Comparison of ENCODE assay signal across 8 cellular contexts in the genomic region with DNA sequence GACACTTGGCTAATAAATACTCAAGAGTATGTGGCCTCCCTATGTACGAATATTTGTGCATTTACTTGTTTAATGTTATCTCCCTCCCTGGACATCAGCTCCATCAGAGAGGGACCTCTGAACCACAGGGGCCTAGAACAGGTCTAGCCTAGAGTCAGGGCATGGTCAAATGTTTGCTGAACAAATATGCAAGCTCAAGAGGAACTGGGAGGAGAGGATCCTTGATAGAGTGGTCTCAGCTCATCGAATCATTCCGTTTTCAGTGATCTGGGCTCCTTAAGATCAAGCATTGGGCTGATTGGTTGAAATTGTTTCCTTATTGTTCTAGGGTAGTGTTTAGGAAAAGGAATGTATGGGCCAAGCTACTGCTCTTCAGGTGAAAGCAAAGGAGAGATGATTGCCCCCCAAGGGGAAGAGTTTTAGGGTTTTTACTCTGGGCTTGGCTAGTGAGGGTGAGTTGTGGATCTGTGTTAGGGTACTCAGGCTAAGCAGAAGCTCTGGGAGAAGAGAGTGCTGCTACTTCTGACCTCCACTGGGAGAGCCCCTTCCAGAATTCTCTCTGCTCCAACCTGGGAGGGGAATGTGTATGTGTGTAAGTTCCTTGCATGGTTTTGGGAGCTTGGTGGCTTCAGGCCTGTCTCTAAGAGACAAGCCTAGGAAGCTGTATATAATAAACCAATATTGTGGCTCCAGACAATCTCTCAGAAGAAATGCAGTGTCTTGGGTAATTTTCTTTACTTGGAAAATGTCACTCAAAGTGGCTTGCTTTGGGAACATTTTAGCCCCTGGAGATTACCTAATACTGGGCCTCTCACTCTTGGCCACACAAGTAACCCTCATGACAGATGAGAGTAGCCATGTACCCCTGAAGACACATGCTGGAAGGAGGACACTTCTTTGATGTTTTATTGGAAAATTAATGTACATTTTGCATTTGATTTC.
DNase-seq lines count a peak whose midpoint lies in the region; ATAC-seq, FAIRE-seq and TF ChIP-seq lines count a peak whose summit lies in the region.

No MANE protein-coding gene starts in this region.

- FAIRE-seq in astrocyte (lab: Jason Lieb, UNC): no peak

- H3K79me2 ChIP-seq in astrocyte (ENCODE audit: insufficient read depth, low read length) (no peaks in the 10 kb centered on the region), neural progenitor cell (ENCODE audit: low read depth) (no peaks in the 10 kb centered on the region)

- H4K20me1 ChIP-seq in astrocyte (ENCODE audit: insufficient read depth, low read length): no peaks in the 10 kb centered on the region
- H4K20me1 ChIP-seq in neural progenitor cell (ENCODE audit: low read depth): no peaks in the 10 kb centered on the region

- H3K4me2 ChIP-seq in astrocyte (ENCODE audit: low read length) (peak overlapping the region; percentile 12), neural progenitor cell (no peak overlapping the region)

- H3K9me3 ChIP-seq in astrocyte (ENCODE audit: insufficient read depth, low read depth, low read length): peaks cover 4% of the 10 kb centered on the region
- no peaks in the 10 kb centered on the region for H3K9me3 ChIP-seq in neural progenitor cell (ENCODE audit: low read depth)

- no peak overlapping the region for H3K27ac ChIP-seq in astrocyte (ENCODE audit: low read depth, low read length)
- no peak overlapping the region for H3K27ac ChIP-seq in neural progenitor cell

- H3K9me3 Mint-ChIP-seq in astrocyte (ENCODE audit: unreplicated experiment) (peaks cover 11% of the 10 kb centered on the region), neural progenitor cell (peaks cover 24% of the 10 kb centered on the region)
- H3K9me3 Mint-ChIP-seq in stimulated activated effector memory CD8-positive, alpha-beta T cell treated with anti-CD3 and anti-CD28 coated beads, Interleukin-12 subunit alpha, Interleukin-12 subunit beta, amount 100 ng/mL, for 72 hours: peaks cover 12% of the 10 kb centered on the region

- H2AFZ ChIP-seq in astrocyte (ENCODE audit: low read depth, low read length) (no peak overlapping the region), neural progenitor cell (replicated peaks) (no peak overlapping the region)

- H3F3A ChIP-seq in neural progenitor cell (ENCODE audit: low read depth): no peaks in the 10 kb centered on the region

- peaks cover 10% of the 10 kb centered on the region for H3K4me1 ChIP-seq in astrocyte (ENCODE audit: insufficient read depth, low read length)
- H3K4me1 ChIP-seq in neural progenitor cell: no peaks in the 10 kb centered on the region

- H3K4me3 ChIP-seq in astrocyte (ENCODE audit: insufficient read depth, low read depth, low read length) (no peak overlapping the region), neural progenitor cell (no peak overlapping the region)

- H3K27me3 Mint-ChIP-seq in astrocyte (ENCODE audit: low read depth, unreplicated experiment) (no peaks in the 10 kb centered on the region), neural progenitor cell (ENCODE audit: insufficient read depth, low read depth) (peaks cover 2% of the 10 kb centered on the region)

- H3K27me3 ChIP-seq in astrocyte (ENCODE audit: insufficient read depth, low read length): no peaks in the 10 kb centered on the region
- no peaks in the 10 kb centered on the region for H3K27me3 ChIP-seq in neural progenitor cell

- H3K36me3 ChIP-seq in astrocyte (ENCODE audit: insufficient read depth, low read length): no peaks in the 10 kb centered on the region
- no peaks in the 10 kb centered on the region for H3K36me3 ChIP-seq in neural progenitor cell

- H3K4me3 Mint-ChIP-seq in astrocyte (ENCODE audit: unreplicated experiment): no peak overlapping the region
- no peak overlapping the region for H3K4me3 Mint-ChIP-seq in neural progenitor cell
- no peak overlapping the region for H3K4me3 Mint-ChIP-seq in stimulated activated effector memory CD8-positive, alpha-beta T cell treated with anti-CD3 and anti-CD28 coated beads, Interleukin-12 subunit alpha, Interleukin-12 subunit beta, amount 100 ng/mL, for 72 hours

- H3K27ac Mint-ChIP-seq in astrocyte (ENCODE audit: unreplicated experiment): peak overlapping the region; percentile 89
- no peak overlapping the region for H3K27ac Mint-ChIP-seq in neural progenitor cell
- H3K27ac Mint-ChIP-seq in stimulated activated effector memory CD8-positive, alpha-beta T cell treated with anti-CD3 and anti-CD28 coated beads, Interleukin-12 subunit alpha, Interleukin-12 subunit beta, amount 100 ng/mL, for 72 hours: no peak overlapping the region

- H3K9ac ChIP-seq in astrocyte (ENCODE audit: low read length) (no peak overlapping the region), neural progenitor cell (no peak overlapping the region)

- H3K4me1 Mint-ChIP-seq in astrocyte (ENCODE audit: low read depth, unreplicated experiment) (peaks cover 12% of the 10 kb centered on the region), neural progenitor cell (no peaks in the 10 kb centered on the region)
- peaks cover 4% of the 10 kb centered on the region for H3K4me1 Mint-ChIP-seq in stimulated activated effector memory CD8-positive, alpha-beta T cell treated with anti-CD3 and anti-CD28 coated beads, Interleukin-12 subunit alpha, Interleukin-12 subunit beta, amount 100 ng/mL, for 72 hours

- DNase-seq in astrocyte (ENCODE audit: low read depth): no peak
- no peak for DNase-seq in neural progenitor cell (ENCODE audit: low spot score)
- DNase-seq in stimulated activated effector memory CD8-positive, alpha-beta T cell treated with anti-CD3 and anti-CD28 coated beads, Interleukin-12 subunit alpha, Interleukin-12 subunit beta, amount 100 ng/mL, for 72 hours (ENCODE audit: low spot score in 2 of 2): no peak
- DNase-seq in NCI-H2029 treated with DMSO at 0.1 percent for 48 hours (lab: John Stamatoyannopoulos, UW): no peak
- no peak for DNase-seq in NCI-H524 (lab: John Stamatoyannopoulos, UW)

- TF ChIP-seq CTCF in astrocyte (IDR thresholded peaks at IDR 0.05; ENCODE audit: insufficient read depth, low read depth, low read length): no peak
- no peak for TF ChIP-seq CTCF in neural progenitor cell (IDR thresholded peaks at IDR 0.05)

- ATAC-seq in GM18868 (IDR thresholded peaks at IDR 0.05; ENCODE audit: unreplicated experiment) (peak; percentile 15), GM21528 (IDR thresholded peaks at IDR 0.05; ENCODE audit: low FRiP score, unreplicated experiment) (peak; percentile 28), HG03135 (IDR thresholded peaks at IDR 0.05; ENCODE audit: unreplicated experiment) (peak; percentile 23)
- ATAC-seq in stimulated activated effector memory CD8-positive, alpha-beta T cell treated with anti-CD3 and anti-CD28 coated beads, Interleukin-12 subunit alpha, Interleukin-12 subunit beta, amount 100 ng/mL, for 72 hours: no peak

- H3K36me3 Mint-ChIP-seq in astrocyte (ENCODE audit: low read depth, unreplicated experiment) (no peaks in the 10 kb centered on the region), neural progenitor cell (no peaks in the 10 kb centered on the region)
- no peaks in the 10 kb centered on the region for H3K36me3 Mint-ChIP-seq in stimulated activated effector memory CD8-positive, alpha-beta T cell treated with anti-CD3 and anti-CD28 coated beads, Interleukin-12 subunit alpha, Interleukin-12 subunit beta, amount 100 ng/mL, for 72 hours
